Comparison of ENCODE assay signal across 26 cellular contexts in genomic region chr2:143843696-143844095, GRCh38.
"Had no signal": no experiment of that assay in that cellular context is flagged by ENCODE, and none has a peak within 500 bp of the region (broad histone marks: within the 10 kb centered on the region; RNA-seq: fewer than 3 reads in every experiment).

No MANE protein-coding gene starts in this region.

- H3K36me3 Mint-ChIP-seq: immature natural killer cell; naive thymus-derived CD8-positive, alpha-beta T cell; stimulated activated effector memory CD8-positive, alpha-beta T cell treated with anti-CD3 and anti-CD28 coated beads, Interleukin-12 subunit alpha, Interleukin-12 subunit beta, amount 100 ng/mL, for 72 hours had no signal

- H3K27ac ChIP-seq: left lung, lower lobe of right lung, ovary, spleen, suprapubic skin, thoracic aorta, tibial artery, upper lobe of right lung had no signal

- FAIRE-seq: islet of Langerhans, kidney, urothelium cell line had no signal

- H3K9me3 Mint-ChIP-seq: immature natural killer cell; stimulated activated effector memory CD8-positive, alpha-beta T cell treated with anti-CD3 and anti-CD28 coated beads, Interleukin-12 subunit alpha, Interleukin-12 subunit beta, amount 100 ng/mL, for 72 hours; stimulated activated naive CD8-positive, alpha-beta T cell treated with anti-CD3 and anti-CD28 coated beads, Interleukin-15, Interleukin-2, amounts not matched to agents 100 ng/mL and 50 ng/mL, for 24 hours had no signal

- H3K36me3 ChIP-seq: left lung, lower lobe of right lung, ovary, spleen, suprapubic skin, thoracic aorta, tibial artery, upper lobe of right lung had no signal

- H3K9me3 ChIP-seq: left lung, lower lobe of right lung, ovary, spleen, suprapubic skin, thoracic aorta, tibial artery, upper lobe of right lung had no signal

- H3K4me1 Mint-ChIP-seq: immature natural killer cell; naive thymus-derived CD8-positive, alpha-beta T cell had no signal

- H3K4me3 Mint-ChIP-seq: immature natural killer cell; naive thymus-derived CD8-positive, alpha-beta T cell; nephron progenitor cell; stimulated activated effector memory CD8-positive, alpha-beta T cell treated with anti-CD3 and anti-CD28 coated beads, Interleukin-12 subunit alpha, Interleukin-12 subunit beta, amount 100 ng/mL, for 72 hours; stimulated activated naive CD8-positive, alpha-beta T cell treated with anti-CD3 and anti-CD28 coated beads, Interleukin-15, Interleukin-2, amounts not matched to agents 100 ng/mL and 50 ng/mL, for 24 hours had no signal

- H3K4me1 ChIP-seq: left lung, lower lobe of right lung, spleen, suprapubic skin, tibial artery, upper lobe of right lung had no signal

- DNase-seq: hypothalamus; immature natural killer cell; kidney; left colon; left lung; lower lobe of right lung; mammary epithelial cell; mesenchymal stem cell; naive thymus-derived CD8-positive, alpha-beta T cell; nephron progenitor cell; ovary; right cardiac atrium; spleen; stimulated activated CD4-positive, alpha-beta T cell treated with anti-CD3 and anti-CD28 coated beads, Interleukin-4, amount 100 ng/mL, for 24 hours; stimulated activated naive CD4-positive, alpha-beta T cell; tibial artery; trophoblast cell; upper lobe of right lung had no signal

- H3K4me3 ChIP-seq: left lung, lower lobe of right lung, ovary, skin epidermis, spleen, suprapubic skin, thoracic aorta, tibial artery, upper lobe of right lung had no signal

- H3K27ac Mint-ChIP-seq: immature natural killer cell; naive thymus-derived CD8-positive, alpha-beta T cell; nephron progenitor cell; progenitor cell of endocrine pancreas; stimulated activated effector memory CD8-positive, alpha-beta T cell treated with anti-CD3 and anti-CD28 coated beads, Interleukin-12 subunit alpha, Interleukin-12 subunit beta, amount 100 ng/mL, for 72 hours; stimulated activated naive CD8-positive, alpha-beta T cell treated with anti-CD3 and anti-CD28 coated beads, Interleukin-15, Interleukin-2, amounts not matched to agents 100 ng/mL and 50 ng/mL, for 24 hours had no signal

- H3K27me3 ChIP-seq: left lung, ovary, suprapubic skin, tibial artery, upper lobe of right lung had no signal
